9 cellular contexts compared by ENCODE assay signal in genomic region chr9:108813951-108814601, GRCh38. TPM values are rescaled to one million over a fixed set of nuclear protein-coding genes. Genes with fewer than 3 reads are reported as not detected.
DNase-seq lines count a peak whose midpoint lies in the region; ATAC-seq, FAIRE-seq and TF ChIP-seq lines count a peak whose summit lies in the region.
"Had no signal": no experiment of that assay in that cellular context is flagged by ENCODE, and none has a peak within 500 bp of the region (broad histone marks: within the 10 kb centered on the region; RNA-seq: fewer than 3 reads in every experiment).

No MANE protein-coding gene starts in this region.

- no peak overlapping the region for H2AFZ ChIP-seq in MM.1S (ENCODE audit: low read length)

- H3K9me3 Mint-ChIP-seq in Calu3 (ENCODE audit: low read depth, unreplicated experiment), result no peaks in the 10 kb centered on the region
- no peaks in the 10 kb centered on the region for H3K9me3 Mint-ChIP-seq in T-helper 2 cell treated with Interferon-gamma antibody and Interleukin-4, amounts not matched to agents 5 μg/mL and 100 μg/mL, for 36 hours

- no TSS peak for BruUV-seq in Calu3 (replicated peaks; lab: Mats Ljungman, UMichigan)

- no peaks in the 10 kb centered on the region for H3K27me3 ChIP-seq in MM.1S (replicated peaks; ENCODE audit: insufficient read depth, low read length)

- no peak for TF ChIP-seq CTCF in Calu3 (IDR thresholded peaks at IDR 0.05; ENCODE audit: unreplicated experiment)
- TF ChIP-seq CTCF in MM.1S (IDR thresholded peaks at IDR 0.05; ENCODE audit: low read length), result peak; percentile 10; the same call in 1 of the 2 replicates
- peak; percentile 15 for TF ChIP-seq CTCF in kidney (IDR thresholded peaks at IDR 0.05; ENCODE audit: borderline replicate concordance, extremely low read depth, insufficient read depth)

- no peaks in the 10 kb centered on the region for H3K4me1 Mint-ChIP-seq in Calu3 (ENCODE audit: low read depth, unreplicated experiment)
- no peaks in the 10 kb centered on the region for H3K4me1 Mint-ChIP-seq in T-helper 2 cell treated with Interferon-gamma antibody and Interleukin-4, amounts not matched to agents 5 μg/mL and 100 μg/mL, for 36 hours (ENCODE audit: low read depth)

- ATAC-seq in GM21717 (IDR thresholded peaks at IDR 0.05; ENCODE audit: unreplicated experiment), result no peak

- no peak overlapping the region for H3K27ac Mint-ChIP-seq in Calu3 (ENCODE audit: unreplicated experiment)
- no peak overlapping the region for H3K27ac Mint-ChIP-seq in T-helper 2 cell treated with Interferon-gamma antibody and Interleukin-4, amounts not matched to agents 5 μg/mL and 100 μg/mL, for 36 hours

- no peaks in the 10 kb centered on the region for H3K9me2 ChIP-seq in MM.1S (replicated peaks; ENCODE audit: insufficient read depth, low read length)

- no peaks in the 10 kb centered on the region for H3K79me2 ChIP-seq in MM.1S (ENCODE audit: low read length)

- H3K4me1 ChIP-seq in MM.1S (ENCODE audit: low read length) (no peaks in the 10 kb centered on the region), kidney (ENCODE audit: control insufficient read depth in 1 of 2, insufficient read depth in 1 of 2, low read depth in 1 of 2, low read length in 2 of 2) (peaks cover 2 to 10% of the 10 kb centered on the region in 2 donors)

- H3K27ac ChIP-seq in MM.1S (ENCODE audit: low read length) (no peak overlapping the region), kidney (ENCODE audit: low read depth in 2 of 2, low read length in 2 of 2) (no peak overlapping the region)

- intact Hi-C loops in Calu3 (cut with micrococcal nuclease; ENCODE audit: unreplicated experiment) (loop anchor here (1.0 to 5.0 kb wide), 2 partner anchors 37 to 247 kb away; no protein-coding TSS in a partner anchor), kidney (cut with DNase I) (no loop called here)

- H3K36me3 Mint-ChIP-seq in Calu3 (ENCODE audit: insufficient read depth, unreplicated experiment), result no peaks in the 10 kb centered on the region
- H3K36me3 Mint-ChIP-seq in T-helper 2 cell treated with Interferon-gamma antibody and Interleukin-4, amounts not matched to agents 5 μg/mL and 100 μg/mL, for 36 hours (ENCODE audit: low read depth), result no peaks in the 10 kb centered on the region

- H3K36me3 ChIP-seq in MM.1S (replicated peaks; ENCODE audit: insufficient read depth, low read length), result no peaks in the 10 kb centered on the region
- no peaks in the 10 kb centered on the region for H3K36me3 ChIP-seq in kidney (ENCODE audit: control insufficient read depth in 1 of 2, insufficient read depth in 2 of 2, low read length in 2 of 2)

- no peak overlapping the region for H3K4me2 ChIP-seq in MM.1S (ENCODE audit: low read depth, low read length)

- H3K27me3 Mint-ChIP-seq in Calu3 (ENCODE audit: unreplicated experiment), result peaks cover 26% of the 10 kb centered on the region
- H3K27me3 Mint-ChIP-seq in T-helper 2 cell treated with Interferon-gamma antibody and Interleukin-4, amounts not matched to agents 5 μg/mL and 100 μg/mL, for 36 hours (ENCODE audit: low read depth), result peaks cover 5% of the 10 kb centered on the region

- CTCF ChIA-PET in Calu3 (lab: Charles Lee), result interaction anchor here (0.6 to 1.2 kb wide), 4 partner anchors 34 to 1304 kb away, joined by 3 to 6 read pairs (median 4); no protein-coding TSS in a partner anchor

- no peaks in the 10 kb centered on the region for H3K9me3 ChIP-seq in MM.1S (replicated peaks; ENCODE audit: insufficient read depth, low read length)
- no peaks in the 10 kb centered on the region for H3K9me3 ChIP-seq in kidney (ENCODE audit: control insufficient read depth in 1 of 2, low read length in 2 of 2)

- no peak overlapping the region for H3K9ac ChIP-seq in MM.1S (ENCODE audit: low read length)
- H3K9ac ChIP-seq in kidney (ENCODE audit: low read length in 2 of 2), result no peak overlapping the region

- peak; percentile 50 for DNase-seq in Calu3
- DNase-seq in MM.1S, result no peak
- peak; percentile 51 for DNase-seq in amniotic epithelial cell (ENCODE audit: low read depth)
- no peak for DNase-seq in kidney
- DNase-seq in stimulated activated CD4-positive, alpha-beta T cell treated with anti-CD3 and anti-CD28 coated beads, Interleukin-4, amount 100 ng/mL, for 1 hour, result no peak
- DNase-seq in T-helper 2 cell treated with Interferon-gamma antibody and Interleukin-4, amounts not matched to agents 5 μg/mL and 100 μg/mL, for 36 hours (ENCODE audit: low spot score), result no peak
- no peak for DNase-seq in activated CD8-positive, alpha-beta memory T cell treated with anti-CD3 and anti-CD28 coated beads for 24 hours

- FAIRE-seq in kidney (lab: Jason Lieb, UNC), result no peak
- FAIRE-seq: endometrium had no signal

- H4K20me1 ChIP-seq in MM.1S (ENCODE audit: insufficient read depth, low read length), result no peaks in the 10 kb centered on the region

- no peaks in the 10 kb centered on the region for H3F3A ChIP-seq in MM.1S (ENCODE audit: insufficient read depth, low read length)

- H3K4me3 ChIP-seq in MM.1S (ENCODE audit: low read length), result no peak overlapping the region
- H3K4me3 ChIP-seq in kidney (ENCODE audit: low read length in 2 of 2), result no peak overlapping the region

- no peak overlapping the region for H3K4me3 Mint-ChIP-seq in Calu3 (ENCODE audit: low read depth, unreplicated experiment)
- H3K4me3 Mint-ChIP-seq in T-helper 2 cell treated with Interferon-gamma antibody and Interleukin-4, amounts not matched to agents 5 μg/mL and 100 μg/mL, for 36 hours, result no peak overlapping the region

RNA-seq across cellular contexts. Expression of gene ACTL7B, which starts 41.7 kb away (rescaled TPM):
- not detected in 2 replicates for total RNA-seq in Calu3 (2022)
- total RNA-seq in kidney, result not detected
- polyA plus RNA-seq in kidney (ENCODE audit: insufficient read depth, low read depth, low replicate concordance), result not detected

RNA-seq across cellular contexts. Expression of gene ACTL7A, which starts 48.0 kb away (rescaled TPM):
- not detected in 2 replicates for total RNA-seq in Calu3 (2022)
- total RNA-seq in kidney, result not detected
- not detected for polyA plus RNA-seq in kidney (ENCODE audit: insufficient read depth, low read depth, low replicate concordance)

Comparison
In these comparisons a context has a peak if more than half of its experiments do, and no peak if none do; other contexts are left out.
1. DNase-seq: peak in Calu3 (single experiment) and amniotic epithelial cell (single experiment); none in MM.1S (single experiment), kidney (single experiment), stimulated activated CD4-positive, alpha-beta T cell treated with anti-CD3 and anti-CD28 coated beads, Interleukin-4, amount 100 ng/mL, for 1 hour (single experiment), T-helper 2 cell treated with Interferon-gamma antibody and Interleukin-4, amounts not matched to agents 5 μg/mL and 100 μg/mL, for 36 hours (single experiment) and activated CD8-positive, alpha-beta memory T cell treated with anti-CD3 and anti-CD28 coated beads for 24 hours (single experiment).